ENCODE assay signal across 9 cellular contexts in the genomic region with DNA sequence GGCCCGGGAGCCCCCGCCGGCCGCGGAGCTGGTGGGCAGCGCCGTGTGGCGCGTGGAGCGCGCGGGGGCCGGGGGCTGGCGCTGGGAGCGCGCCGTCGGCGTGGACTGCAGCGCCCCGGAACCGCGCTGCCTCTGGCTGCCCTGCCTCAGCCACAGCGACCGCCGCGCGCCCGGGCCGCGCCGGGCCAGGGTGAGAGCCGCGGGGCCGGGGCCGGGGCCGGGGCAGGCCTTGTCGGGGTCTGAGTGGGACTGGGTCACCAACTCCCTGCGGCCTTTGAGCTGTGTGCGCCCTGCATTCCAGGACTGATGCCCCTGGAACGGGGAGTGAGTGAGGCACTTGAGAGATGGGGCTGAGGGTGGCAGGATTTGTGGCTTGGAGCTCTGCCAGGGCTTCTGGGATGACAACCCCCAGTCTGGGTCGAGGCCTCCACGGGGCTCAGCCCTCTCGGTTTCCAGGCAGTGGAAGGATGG. TPM values are rescaled to one million over a fixed set of nuclear protein-coding genes. Genes with fewer than 3 reads are reported as not detected.
DNase-seq lines count a peak whose midpoint lies in the region; ATAC-seq and TF ChIP-seq lines count a peak whose summit lies in the region.
"Had no signal": no experiment of that assay in that cellular context is flagged by ENCODE, and none has a peak within 500 bp of the region (broad histone marks: within the 10 kb centered on the region; RNA-seq: fewer than 3 reads in every experiment).

No MANE protein-coding gene starts in this region.

- H3K27me3 ChIP-seq in BE2C, result peaks cover 5% of the 10 kb centered on the region; the same call in 1 of the 2 replicates
- H3K27me3 ChIP-seq in dorsolateral prefrontal cortex, result peaks cover 0 to 2% (median 0%) of the 10 kb centered on the region in 45 donors

- TF ChIP-seq CTCF in BE2C (IDR thresholded peaks at IDR 0.05; ENCODE audit: low read depth, low read length) (no peak), dorsolateral prefrontal cortex (IDR thresholded peaks at IDR 0.05 in 54 of 56, conservative IDR thresholded peaks at IDR 0.05 in 2 of 56; ENCODE audit: low read depth in 1 of 56, partially characterized antibody in 56 of 56) (no peak), mesothelial cell of epicardium (IDR thresholded peaks at IDR 0.05; ENCODE audit: unreplicated experiment) (no peak)

- no peaks in the 10 kb centered on the region for H3K36me3 ChIP-seq in BE2C

- H3K27me3 Mint-ChIP-seq in mesothelial cell of epicardium (ENCODE audit: low read depth), result no peaks in the 10 kb centered on the region

- ATAC-seq in HG03196 (IDR thresholded peaks at IDR 0.05; ENCODE audit: unreplicated experiment), result no peak
- no peak for ATAC-seq in GM18520 (IDR thresholded peaks at IDR 0.05; ENCODE audit: unreplicated experiment)
- ATAC-seq in GM21447 (IDR thresholded peaks at IDR 0.05; ENCODE audit: unreplicated experiment), result no peak

- peaks cover 3% of the 10 kb centered on the region for H3K36me3 Mint-ChIP-seq in mesothelial cell of epicardium

- peak; percentile 57 for DNase-seq in BE2C
- DNase-seq in NCI-H1105 (lab: John Stamatoyannopoulos, UW), result peak; percentile 16
- DNase-seq in dorsolateral prefrontal cortex, result no peak
- DNase-seq in mesothelial cell of epicardium (ENCODE audit: low spot score in 2 of 2, unreplicated experiment in 2 of 2), result no peak
- DNase-seq in NCI-H510A (lab: John Stamatoyannopoulos, UW), result no peak
- DNase-seq: NCI-H1930 had no signal

- H3K4me3 ChIP-seq in BE2C (ENCODE audit: low read depth, low read length) (peak overlapping the region; percentile 49), dorsolateral prefrontal cortex (peak overlapping the region; percentile 5 to 65 (median 43))

- peak overlapping the region; percentile 75 for H3K4me3 Mint-ChIP-seq in mesothelial cell of epicardium

- H3K27ac ChIP-seq in dorsolateral prefrontal cortex, result peak overlapping the region in 58 of 59 donors; percentile 27 to 98 (median 94)

- H3K4me1 Mint-ChIP-seq in mesothelial cell of epicardium, result peaks cover 70% of the 10 kb centered on the region

- no peaks in the 10 kb centered on the region for H3K9me3 ChIP-seq in BE2C

- peaks cover 15% of the 10 kb centered on the region for H3K4me1 ChIP-seq in BE2C

- H3K27ac Mint-ChIP-seq in mesothelial cell of epicardium, result peak overlapping the region; percentile 81

- intact Hi-C loops in dorsolateral prefrontal cortex (cut with DNase I), result loop anchor here in 1 of 2 donors (1.0 kb wide), 2 partner anchors 10 to 23 kb away; no protein-coding TSS in a partner anchor

- no peaks in the 10 kb centered on the region for H3K9me3 Mint-ChIP-seq in mesothelial cell of epicardium

RNA-seq across cellular contexts. Expression of gene ARHGAP23, which starts 25.7 kb away (rescaled TPM):
- 74.5 TPM for polyA plus RNA-seq in BE2C (2012; ENCODE audit: insufficient read depth, insufficient read length, low read depth)
- total RNA-seq in dorsolateral prefrontal cortex (100 to 1,000 TPM in 109 of 120 experiments, 10 to 100 TPM in 11; 93.2 to 496 (median 159) TPM), mesothelial cell of epicardium (86.7 to 89.1 TPM (median 87.2 TPM) in 3 replicates)

Comparison
In these comparisons a context has a peak if more than half of its experiments do, and no peak if none do; other contexts are left out.
1. DNase-seq: peak in BE2C (single experiment) and NCI-H1105 (single experiment); none in dorsolateral prefrontal cortex (0 of 10), mesothelial cell of epicardium (0 of 2) and NCI-H510A (single experiment).